ENCODE assay signal across 1 cellular context in the genomic region with DNA sequence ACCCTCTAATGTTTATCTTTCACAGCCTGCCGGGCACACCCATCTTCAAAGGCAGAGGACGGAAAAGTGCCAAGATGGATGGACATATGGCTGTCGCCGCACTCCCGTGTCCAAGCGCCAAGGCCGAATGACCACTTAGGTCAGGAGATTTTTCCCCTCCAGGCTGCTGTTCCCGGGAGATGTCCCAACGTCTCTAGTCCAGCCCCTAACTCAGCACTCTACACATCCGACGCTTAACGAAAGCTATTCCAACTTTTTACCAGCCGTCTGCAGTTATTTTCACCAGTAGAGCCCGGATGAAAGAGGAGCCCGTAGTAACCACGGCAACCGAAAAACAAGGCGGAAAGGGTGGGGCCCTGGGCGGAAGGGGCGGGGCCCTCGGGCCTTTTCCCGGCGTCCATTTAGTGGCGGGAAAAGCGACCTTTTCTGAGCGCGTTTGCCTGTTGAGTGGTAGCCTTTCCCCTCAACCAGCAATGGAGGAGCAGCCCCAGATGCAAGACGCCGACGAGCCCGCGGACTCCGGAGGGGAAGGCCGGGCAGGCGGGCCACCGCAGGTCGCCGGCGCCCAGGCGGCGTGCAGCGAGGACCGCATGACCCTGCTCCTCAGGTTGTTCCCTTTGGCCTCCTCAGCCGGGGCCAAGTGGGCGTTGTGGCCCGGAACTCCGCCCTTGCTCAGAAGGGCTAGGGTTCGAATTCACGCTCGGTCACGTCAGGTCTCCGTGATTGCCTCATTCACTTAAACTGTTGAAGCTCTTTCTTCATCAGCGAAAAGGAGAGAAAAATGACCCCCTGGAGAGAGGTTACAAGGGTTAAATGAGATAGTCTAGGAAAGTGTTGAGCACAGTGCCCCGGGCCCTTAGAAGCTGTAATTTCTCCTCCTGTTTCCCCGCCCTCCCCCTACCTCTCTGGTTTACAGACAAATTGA.
TF ChIP-seq lines count a peak whose summit lies in the region.

A gene with protein sequence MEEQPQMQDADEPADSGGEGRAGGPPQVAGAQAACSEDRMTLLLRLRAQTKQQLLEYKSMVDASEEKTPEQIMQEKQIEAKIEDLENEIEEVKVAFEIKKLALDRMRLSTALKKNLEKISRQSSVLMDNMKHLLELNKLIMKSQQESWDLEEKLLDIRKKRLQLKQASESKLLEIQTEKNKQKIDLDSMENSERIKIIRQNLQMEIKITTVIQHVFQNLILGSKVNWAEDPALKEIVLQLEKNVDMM (plus strand): TSS at position 422 of the 925 bp plus-strand sequence. CDS start 52 bp downstream, at position 474.

TF ChIP-seq in K562, 482 proteins besides CTCF, POLR2A, EP300 and RAD21 (continued from another document and continues in another):
- TF ChIP-seq ZNF134 (CRISPR knock-in tag; conservative IDR thresholded peaks at IDR 0.05) (no peak), BRD9 (IDR thresholded peaks at IDR 0.05; ENCODE audit: low read depth, partially characterized antibody) (peak; percentile 34), ZNF121 (CRISPR knock-in tag; conservative IDR thresholded peaks at IDR 0.05) (no peak), ELF4 (CRISPR knock-in tag; IDR thresholded peaks at IDR 0.05) (no peak), NFIC (IDR thresholded peaks at IDR 0.05) (peak; percentile 28), ETV5 (CRISPR knock-in tag; IDR thresholded peaks at IDR 0.05; ENCODE audit: low read depth) (peak; percentile 59; the same call in 1 of the 2 replicates), HDAC2 (IDR thresholded peaks at IDR 0.05) (0 out of 2 replicates have a peak, but pooled peaks have one; percentile 65), CHD1 (IDR thresholded peaks at IDR 0.05; ENCODE audit: low read length) (peak; percentile 50), HOXB6 (CRISPR knock-in tag; IDR thresholded peaks at IDR 0.05; ENCODE audit: borderline replicate concordance) (no peak), YBX1 (IDR thresholded peaks at IDR 0.05) (no peak), MAFF (IDR thresholded peaks at IDR 0.05; ENCODE audit: low read length) (no peak), ZNF561 (CRISPR knock-in tag; conservative IDR thresholded peaks at IDR 0.05) (no peak), PML (IDR thresholded peaks at IDR 0.05; ENCODE audit: low read length) (peak; percentile 76), CHD2 (IDR thresholded peaks at IDR 0.05; ENCODE audit: low read depth, low read length) (peak; percentile 52; the same call in 1 of the 2 replicates), ZNF785 (CRISPR knock-in tag; IDR thresholded peaks at IDR 0.05) (no peak), PCBP2 (IDR thresholded peaks at IDR 0.05; ENCODE audit: low read depth, low read length, poor library complexity, severe bottlenecking) (no peak), HMG20B (CRISPR knock-in tag; IDR thresholded peaks at IDR 0.05) (no peak), PTRF (tag; IDR thresholded peaks at IDR 0.05) (no peak), SMAD1 (IDR thresholded peaks at IDR 0.05; ENCODE audit: low read depth, low read length, partially characterized antibody) (peak; percentile 25), CBX1 (IDR thresholded peaks at IDR 0.05; ENCODE audit: low read depth) (peak; percentile 63; the same call in 1 of the 2 replicates), ZFP30 (CRISPR knock-in tag; IDR thresholded peaks at IDR 0.05; ENCODE audit: borderline replicate concordance) (no peak), CBFB (CRISPR knock-in tag; IDR thresholded peaks at IDR 0.05) (no peak), ZNF347 (CRISPR knock-in tag; IDR thresholded peaks at IDR 0.05; ENCODE audit: low read depth) (no peak), RB1 (IDR thresholded peaks at IDR 0.05; ENCODE audit: low read depth) (peak; percentile 97), GATA2 (CRISPR knock-in tag; IDR thresholded peaks at IDR 0.05) (no peak), HDAC3 (IDR thresholded peaks at IDR 0.05; ENCODE audit: borderline replicate concordance, partially characterized antibody) (no peak)
- TF ChIP-seq, protein P1, sequence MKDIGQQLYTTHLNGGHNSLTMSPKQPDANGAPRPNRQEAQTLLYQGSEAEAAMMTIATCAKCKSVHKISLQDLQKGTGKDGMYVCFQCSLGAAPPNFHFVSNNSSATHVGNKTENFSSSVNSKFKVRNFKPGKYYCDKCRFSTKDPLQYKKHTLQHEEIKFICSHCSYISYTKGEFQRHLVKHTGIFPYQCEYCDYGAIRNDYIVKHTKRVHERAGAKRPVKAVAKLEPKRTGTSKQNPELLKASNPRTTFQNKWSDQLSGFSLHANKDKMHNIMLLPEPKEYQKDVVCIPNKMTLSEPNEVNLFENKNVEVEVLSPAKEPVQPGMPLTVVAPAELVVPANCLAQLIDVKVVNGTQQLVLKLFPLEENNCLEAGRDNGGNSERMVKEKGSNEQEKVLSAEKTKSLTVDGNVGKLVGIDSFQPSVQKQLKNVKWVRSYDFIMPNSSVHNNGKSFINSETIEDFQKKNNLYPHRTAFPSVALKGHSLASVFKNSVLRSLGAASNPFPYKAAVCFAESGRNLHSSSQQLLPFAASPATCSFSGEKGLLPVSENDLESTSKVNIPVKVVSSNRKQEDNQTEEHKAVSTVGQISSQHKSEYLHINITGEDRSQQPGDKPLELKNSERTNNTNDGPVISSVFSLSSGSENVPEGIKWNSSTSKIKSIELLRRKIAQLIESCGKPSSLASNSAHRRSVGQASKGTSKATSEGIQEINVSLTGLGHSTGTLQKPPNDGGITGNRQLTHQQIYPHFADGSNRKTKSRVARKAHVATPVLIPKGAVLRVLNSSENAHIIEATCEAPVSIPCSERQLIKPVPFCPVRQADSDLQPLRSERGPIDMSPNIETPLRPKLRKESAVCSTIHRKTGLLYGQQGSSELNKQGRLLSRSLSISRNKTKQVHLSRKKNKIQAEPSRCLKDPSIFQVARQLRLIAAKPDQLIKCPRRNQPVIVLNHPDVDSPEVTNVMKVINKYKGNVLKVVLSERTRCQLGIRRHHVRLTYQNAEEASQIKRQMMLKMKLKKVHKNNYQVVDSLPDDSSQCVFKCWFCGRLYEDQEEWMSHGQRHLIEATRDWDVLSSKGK (CRISPR knock-in tag; IDR thresholded peaks at IDR 0.05), result no peak
- TF ChIP-seq, protein P2, sequence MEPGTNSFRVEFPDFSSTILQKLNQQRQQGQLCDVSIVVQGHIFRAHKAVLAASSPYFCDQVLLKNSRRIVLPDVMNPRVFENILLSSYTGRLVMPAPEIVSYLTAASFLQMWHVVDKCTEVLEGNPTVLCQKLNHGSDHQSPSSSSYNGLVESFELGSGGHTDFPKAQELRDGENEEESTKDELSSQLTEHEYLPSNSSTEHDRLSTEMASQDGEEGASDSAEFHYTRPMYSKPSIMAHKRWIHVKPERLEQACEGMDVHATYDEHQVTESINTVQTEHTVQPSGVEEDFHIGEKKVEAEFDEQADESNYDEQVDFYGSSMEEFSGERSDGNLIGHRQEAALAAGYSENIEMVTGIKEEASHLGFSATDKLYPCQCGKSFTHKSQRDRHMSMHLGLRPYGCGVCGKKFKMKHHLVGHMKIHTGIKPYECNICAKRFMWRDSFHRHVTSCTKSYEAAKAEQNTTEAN (CRISPR knock-in tag; IDR thresholded peaks at IDR 0.05), result no peak
- TF ChIP-seq, protein P3, sequence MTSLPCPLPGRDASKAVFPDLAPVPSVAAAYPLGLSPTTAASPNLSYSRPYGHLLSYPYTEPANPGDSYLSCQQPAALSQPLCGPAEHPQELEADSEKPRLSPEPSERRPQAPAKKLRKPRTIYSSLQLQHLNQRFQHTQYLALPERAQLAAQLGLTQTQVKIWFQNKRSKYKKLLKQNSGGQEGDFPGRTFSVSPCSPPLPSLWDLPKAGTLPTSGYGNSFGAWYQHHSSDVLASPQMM (CRISPR knock-in tag; IDR thresholded peaks at IDR 0.05), result no peak
- TF ChIP-seq, protein P4, sequence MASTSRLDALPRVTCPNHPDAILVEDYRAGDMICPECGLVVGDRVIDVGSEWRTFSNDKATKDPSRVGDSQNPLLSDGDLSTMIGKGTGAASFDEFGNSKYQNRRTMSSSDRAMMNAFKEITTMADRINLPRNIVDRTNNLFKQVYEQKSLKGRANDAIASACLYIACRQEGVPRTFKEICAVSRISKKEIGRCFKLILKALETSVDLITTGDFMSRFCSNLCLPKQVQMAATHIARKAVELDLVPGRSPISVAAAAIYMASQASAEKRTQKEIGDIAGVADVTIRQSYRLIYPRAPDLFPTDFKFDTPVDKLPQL (IDR thresholded peaks at IDR 0.05; ENCODE audit: extremely low read depth, insufficient read length), result no peak
- TF ChIP-seq, protein P5, sequence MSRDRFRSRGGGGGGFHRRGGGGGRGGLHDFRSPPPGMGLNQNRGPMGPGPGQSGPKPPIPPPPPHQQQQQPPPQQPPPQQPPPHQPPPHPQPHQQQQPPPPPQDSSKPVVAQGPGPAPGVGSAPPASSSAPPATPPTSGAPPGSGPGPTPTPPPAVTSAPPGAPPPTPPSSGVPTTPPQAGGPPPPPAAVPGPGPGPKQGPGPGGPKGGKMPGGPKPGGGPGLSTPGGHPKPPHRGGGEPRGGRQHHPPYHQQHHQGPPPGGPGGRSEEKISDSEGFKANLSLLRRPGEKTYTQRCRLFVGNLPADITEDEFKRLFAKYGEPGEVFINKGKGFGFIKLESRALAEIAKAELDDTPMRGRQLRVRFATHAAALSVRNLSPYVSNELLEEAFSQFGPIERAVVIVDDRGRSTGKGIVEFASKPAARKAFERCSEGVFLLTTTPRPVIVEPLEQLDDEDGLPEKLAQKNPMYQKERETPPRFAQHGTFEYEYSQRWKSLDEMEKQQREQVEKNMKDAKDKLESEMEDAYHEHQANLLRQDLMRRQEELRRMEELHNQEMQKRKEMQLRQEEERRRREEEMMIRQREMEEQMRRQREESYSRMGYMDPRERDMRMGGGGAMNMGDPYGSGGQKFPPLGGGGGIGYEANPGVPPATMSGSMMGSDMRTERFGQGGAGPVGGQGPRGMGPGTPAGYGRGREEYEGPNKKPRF (IDR thresholded peaks at IDR 0.05; ENCODE audit: low read depth, low read length), result no peak
- TF ChIP-seq, protein P6, sequence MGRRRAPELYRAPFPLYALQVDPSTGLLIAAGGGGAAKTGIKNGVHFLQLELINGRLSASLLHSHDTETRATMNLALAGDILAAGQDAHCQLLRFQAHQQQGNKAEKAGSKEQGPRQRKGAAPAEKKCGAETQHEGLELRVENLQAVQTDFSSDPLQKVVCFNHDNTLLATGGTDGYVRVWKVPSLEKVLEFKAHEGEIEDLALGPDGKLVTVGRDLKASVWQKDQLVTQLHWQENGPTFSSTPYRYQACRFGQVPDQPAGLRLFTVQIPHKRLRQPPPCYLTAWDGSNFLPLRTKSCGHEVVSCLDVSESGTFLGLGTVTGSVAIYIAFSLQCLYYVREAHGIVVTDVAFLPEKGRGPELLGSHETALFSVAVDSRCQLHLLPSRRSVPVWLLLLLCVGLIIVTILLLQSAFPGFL (CRISPR knock-in tag; IDR thresholded peaks at IDR 0.05), result peak; percentile 25
- TF ChIP-seq, protein P7, sequence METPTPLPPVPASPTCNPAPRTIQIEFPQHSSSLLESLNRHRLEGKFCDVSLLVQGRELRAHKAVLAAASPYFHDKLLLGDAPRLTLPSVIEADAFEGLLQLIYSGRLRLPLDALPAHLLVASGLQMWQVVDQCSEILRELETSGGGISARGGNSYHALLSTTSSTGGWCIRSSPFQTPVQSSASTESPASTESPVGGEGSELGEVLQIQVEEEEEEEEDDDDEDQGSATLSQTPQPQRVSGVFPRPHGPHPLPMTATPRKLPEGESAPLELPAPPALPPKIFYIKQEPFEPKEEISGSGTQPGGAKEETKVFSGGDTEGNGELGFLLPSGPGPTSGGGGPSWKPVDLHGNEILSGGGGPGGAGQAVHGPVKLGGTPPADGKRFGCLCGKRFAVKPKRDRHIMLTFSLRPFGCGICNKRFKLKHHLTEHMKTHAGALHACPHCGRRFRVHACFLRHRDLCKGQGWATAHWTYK (CRISPR knock-in tag; IDR thresholded peaks at IDR 0.05), result no peak
- TF ChIP-seq, protein P8, sequence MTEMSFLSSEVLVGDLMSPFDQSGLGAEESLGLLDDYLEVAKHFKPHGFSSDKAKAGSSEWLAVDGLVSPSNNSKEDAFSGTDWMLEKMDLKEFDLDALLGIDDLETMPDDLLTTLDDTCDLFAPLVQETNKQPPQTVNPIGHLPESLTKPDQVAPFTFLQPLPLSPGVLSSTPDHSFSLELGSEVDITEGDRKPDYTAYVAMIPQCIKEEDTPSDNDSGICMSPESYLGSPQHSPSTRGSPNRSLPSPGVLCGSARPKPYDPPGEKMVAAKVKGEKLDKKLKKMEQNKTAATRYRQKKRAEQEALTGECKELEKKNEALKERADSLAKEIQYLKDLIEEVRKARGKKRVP (CRISPR knock-in tag; IDR thresholded peaks at IDR 0.05), result no peak
